Comparison of ENCODE assay signal across 14 cellular contexts in the genomic region with DNA sequence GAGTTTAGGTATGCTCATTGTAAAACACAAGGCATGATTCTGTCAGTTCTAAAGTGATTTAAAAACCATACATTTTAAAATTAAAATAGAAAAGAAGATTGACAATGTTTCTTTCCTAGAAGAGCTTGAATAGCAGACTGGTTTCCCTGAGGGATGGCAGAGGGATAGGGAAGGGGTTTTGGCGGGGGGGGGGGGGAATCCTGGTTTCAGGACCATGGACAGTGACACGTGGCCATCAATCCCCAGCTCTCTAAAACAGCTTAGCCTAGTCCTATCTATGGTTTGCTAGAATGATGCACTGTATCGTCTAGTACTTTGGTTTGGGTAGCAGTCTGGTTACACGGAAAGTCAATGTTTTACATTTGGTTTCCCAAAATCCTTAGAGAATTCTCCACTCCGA.
"Had no signal": no experiment of that assay in that cellular context is flagged by ENCODE, and none has a peak within 500 bp of the region (broad histone marks: within the 10 kb centered on the region; RNA-seq: fewer than 3 reads in every experiment).

No MANE protein-coding gene starts in this region.

- H3K4me3 Mint-ChIP-seq: activated CD4-positive, alpha-beta memory T cell treated with anti-CD3 and anti-CD28 coated beads for 36 hours; activated naive CD8-positive, alpha-beta T cell treated with anti-CD3 and anti-CD28 coated beads for 36 hours; stimulated activated effector memory CD8-positive, alpha-beta T cell treated with anti-CD3 and anti-CD28 coated beads, Interleukin-12 subunit alpha, Interleukin-12 subunit beta, amount 100 ng/mL, for 72 hours had no signal

- H3K27ac ChIP-seq: breast epithelium, esophagus squamous epithelium, thyroid gland, uterus had no signal

- H3K36me3 Mint-ChIP-seq: activated CD4-positive, alpha-beta memory T cell treated with anti-CD3 and anti-CD28 coated beads for 36 hours; activated naive CD8-positive, alpha-beta T cell treated with anti-CD3 and anti-CD28 coated beads for 36 hours; stimulated activated effector memory CD8-positive, alpha-beta T cell treated with anti-CD3 and anti-CD28 coated beads, Interleukin-12 subunit alpha, Interleukin-12 subunit beta, amount 100 ng/mL, for 72 hours had no signal

- H3K36me3 ChIP-seq: breast epithelium, uterus had no signal

- H3K9me3 ChIP-seq: breast epithelium, esophagus squamous epithelium, thyroid gland, uterus had no signal

- H3K4me1 ChIP-seq: breast epithelium, esophagus squamous epithelium, thyroid gland, uterus had no signal

- H3K4me1 Mint-ChIP-seq: activated naive CD8-positive, alpha-beta T cell treated with anti-CD3 and anti-CD28 coated beads for 36 hours; stimulated activated effector memory CD8-positive, alpha-beta T cell treated with anti-CD3 and anti-CD28 coated beads, Interleukin-12 subunit alpha, Interleukin-12 subunit beta, amount 100 ng/mL, for 72 hours had no signal

- H3K27me3 ChIP-seq: breast epithelium, dorsolateral prefrontal cortex, esophagus squamous epithelium, thyroid gland, uterus had no signal

- H3K27me3 Mint-ChIP-seq: activated CD4-positive, alpha-beta memory T cell treated with anti-CD3 and anti-CD28 coated beads for 36 hours; activated naive CD8-positive, alpha-beta T cell treated with anti-CD3 and anti-CD28 coated beads for 36 hours had no signal

- H3K27ac Mint-ChIP-seq: activated CD4-positive, alpha-beta memory T cell treated with anti-CD3 and anti-CD28 coated beads for 36 hours; activated naive CD8-positive, alpha-beta T cell treated with anti-CD3 and anti-CD28 coated beads for 36 hours; stimulated activated effector memory CD8-positive, alpha-beta T cell treated with anti-CD3 and anti-CD28 coated beads, Interleukin-12 subunit alpha, Interleukin-12 subunit beta, amount 100 ng/mL, for 72 hours had no signal

- H3K4me3 ChIP-seq: breast epithelium, dorsolateral prefrontal cortex, esophagus squamous epithelium, smooth muscle cell, thyroid gland, uterus had no signal

- H3K9me3 Mint-ChIP-seq: activated CD4-positive, alpha-beta memory T cell treated with anti-CD3 and anti-CD28 coated beads for 36 hours; activated naive CD8-positive, alpha-beta T cell treated with anti-CD3 and anti-CD28 coated beads for 36 hours had no signal

- DNase-seq: activated CD4-positive, alpha-beta memory T cell treated with anti-CD3 and anti-CD28 coated beads for 36 hours; activated CD4-positive, alpha-beta T cell treated with anti-CD3 and anti-CD28 coated beads for 1 hour; activated gamma-delta T cell treated with Interleukin-2 at 50 U/mL for 16 hours; activated naive CD8-positive, alpha-beta T cell treated with anti-CD3 and anti-CD28 coated beads for 36 hours; activated T-cell treated with anti-CD3 and anti-CD28 coated beads, Interleukin-2, amount 50 U/mL, for 48 hours; dorsolateral prefrontal cortex; esophagus squamous epithelium; foreskin fibroblast; posterior cingulate gyrus; thyroid gland; uterus had no signal
